ENCODE assay signal across 10 cellular contexts in genomic region chr4:82785248-82786003, GRCh38. TPM values are rescaled to one million over a fixed set of nuclear protein-coding genes. Genes with fewer than 3 reads are reported as not detected.
DNase-seq lines count a peak whose midpoint lies in the region; ATAC-seq and TF ChIP-seq lines count a peak whose summit lies in the region.
"Had no signal": no experiment of that assay in that cellular context is flagged by ENCODE, and none has a peak within 500 bp of the region (broad histone marks: within the 10 kb centered on the region; RNA-seq: fewer than 3 reads in every experiment).

No MANE protein-coding gene starts in this region.

- no peak overlapping the region for H3K27ac ChIP-seq in RWPE1

- ATAC-seq in HG03354 (IDR thresholded peaks at IDR 0.05; ENCODE audit: poor library complexity, severe bottlenecking, unreplicated experiment) (no peak), GM21528 (IDR thresholded peaks at IDR 0.05; ENCODE audit: low FRiP score, unreplicated experiment) (no peak)
- ATAC-seq: activated CD8-positive, alpha-beta T cell treated with anti-CD3 and anti-CD28 coated beads, Interleukin-2, amount 10 ng/mL, durations not matched to agents 7 days and 5 days had no signal

- DNase-seq in DMS79 treated with DMSO at 0.1 percent for 48 hours (lab: John Stamatoyannopoulos, UW) (peak; percentile 34), DMS79 (lab: John Stamatoyannopoulos, UW) (no peak), RWPE1 (ENCODE audit: low spot score) (peak; percentile 87), fibroblast of peridontal ligament (ENCODE audit: extremely low read depth) (peak; percentile 60), pulmonary artery endothelial cell (ENCODE audit: low read depth, low spot score) (peak; percentile 93), NCI-H1694 (lab: John Stamatoyannopoulos, UW) (no peak)
- DNase-seq: 8988T; activated CD8-positive, alpha-beta T cell treated with anti-CD3 and anti-CD28 coated beads, Interleukin-2, amount 10 ng/mL, durations not matched to agents 7 days and 5 days had no signal

- CTCF ChIA-PET in RWPE1 (lab: Yijun Ruan, JAX) = interaction anchor here (1.2 to 1.9 kb wide), 2 partner anchors 14 to 64 kb away, joined by 5 to 6 read pairs; no protein-coding TSS in a partner anchor

- no peak for TF ChIP-seq CTCF in RWPE1 (conservative IDR thresholded peaks at IDR 0.05; ENCODE audit: low read depth)

- POLR2A ChIA-PET in RWPE1 (lab: Yijun Ruan, JAX; ENCODE audit: low non-redundant PET) = no interaction called here

RNA-seq across cellular contexts. Expression of gene SCD5, which starts 13.2 kb away (rescaled TPM):
- 50.4 and 62.5 TPM in 2 replicates for total RNA-seq in pulmonary artery endothelial cell

Comparison
In these comparisons a context has a peak if more than half of its experiments do, and no peak if none do; other contexts are left out.
1. DNase-seq: peak in DMS79 treated with DMSO at 0.1 percent for 48 hours (single experiment), RWPE1 (single experiment), fibroblast of peridontal ligament (single experiment) and pulmonary artery endothelial cell (single experiment); none in DMS79 (single experiment) and NCI-H1694 (single experiment).